Comparison of ENCODE assay signal across 12 cellular contexts in genomic region chr12:2306012-2306411, GRCh38.
DNase-seq lines count a peak whose midpoint lies in the region; ATAC-seq and TF ChIP-seq lines count a peak whose summit lies in the region.
"Had no signal": no experiment of that assay in that cellular context is flagged by ENCODE, and none has a peak within 500 bp of the region (broad histone marks: within the 10 kb centered on the region; RNA-seq: fewer than 3 reads in every experiment).

No MANE protein-coding gene starts in this region.

- no peak overlapping the region for H3K4me3 Mint-ChIP-seq in type B pancreatic cell

- H3K36me3 Mint-ChIP-seq in type B pancreatic cell = peaks cover 4% of the 10 kb centered on the region

- peak; percentile 66 for ATAC-seq in HG03342 (IDR thresholded peaks at IDR 0.05; ENCODE audit: unreplicated experiment)
- no peak for ATAC-seq in activated CD4-positive, CD25-positive, alpha-beta regulatory T cell treated with anti-CD3 and anti-CD28 coated beads, Interleukin-2, amount 50 U/mL, for 24 hours
- ATAC-seq: HCT116 had no signal

- H3K27me3 Mint-ChIP-seq in type B pancreatic cell = peaks cover 20% of the 10 kb centered on the region

- DNase-seq in Daoy (ENCODE audit: low read depth) (peak; percentile 61), NCI-H524 treated with DMSO at 0.1 percent for 48 hours (lab: John Stamatoyannopoulos, UW) (peak; percentile 71), iPS-NIHi7 (ENCODE audit: extremely low spot score) (peak; percentile 54), DMS79 treated with DMSO at 0.1 percent for 48 hours (lab: John Stamatoyannopoulos, UW) (no peak), type B pancreatic cell (ENCODE audit: extremely low spot score, unreplicated experiment) (no peak)
- DNase-seq in activated naive CD4-positive, alpha-beta T cell (lab: John Stamatoyannopoulos, UW) = no peak
- DNase-seq: activated naive CD4-positive, alpha-beta T cell treated with Interleukin-2 at 50 U/mL for 16 hours; stimulated activated CD4-positive, alpha-beta T cell treated with anti-CD3 and anti-CD28 coated beads, Interleukin-4, amount 100 ng/mL, for 24 hours; thyroid gland had no signal

- TF ChIP-seq CTCF in type B pancreatic cell (conservative IDR thresholded peaks at IDR 0.05) = no peak

- peaks cover 12% of the 10 kb centered on the region for H3K4me1 Mint-ChIP-seq in type B pancreatic cell (ENCODE audit: unreplicated experiment)

- H3K9me3 Mint-ChIP-seq in type B pancreatic cell = no peaks in the 10 kb centered on the region

- no peak overlapping the region for H3K27ac Mint-ChIP-seq in type B pancreatic cell

Comparison
In these comparisons a context has a peak if more than half of its experiments do, and no peak if none do; other contexts are left out.
1. DNase-seq: peak in Daoy (single experiment), NCI-H524 treated with DMSO at 0.1 percent for 48 hours (single experiment) and iPS-NIHi7 (single experiment); none in activated naive CD4-positive, alpha-beta T cell (0 of 4), DMS79 treated with DMSO at 0.1 percent for 48 hours (single experiment) and type B pancreatic cell (single experiment).